Comparison of ENCODE assay signal across 2 cellular contexts in the genomic region with DNA sequence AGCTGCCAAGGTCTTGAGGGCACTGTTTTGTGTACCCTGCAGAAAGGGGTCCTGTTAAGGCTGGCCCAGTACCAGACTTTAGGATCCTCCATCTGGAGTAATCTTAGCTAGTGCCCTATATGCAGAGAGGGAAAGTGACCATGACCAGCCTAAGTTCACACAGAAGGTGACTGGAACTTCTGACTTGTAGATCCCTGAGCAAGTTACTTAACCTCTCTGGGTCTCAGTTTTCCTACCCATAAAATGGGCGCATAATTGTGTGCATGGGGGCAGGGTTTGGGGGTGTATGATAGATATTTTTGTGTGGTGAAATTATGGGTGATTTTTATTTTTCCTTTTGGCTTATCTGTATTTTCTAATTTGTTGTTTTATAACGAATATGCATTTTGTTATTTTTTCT.
TF ChIP-seq lines count a peak whose summit lies in the region.

No MANE protein-coding gene starts in this region.

TF ChIP-seq in IMR-90, 13 proteins besides CTCF, POLR2A, EP300 and RAD21:
- TF ChIP-seq SMC3 (IDR thresholded peaks at IDR 0.05; ENCODE audit: low read depth, low read length) (no peak), RFX5 (IDR thresholded peaks at IDR 0.05; ENCODE audit: low read depth, low read length) (no peak), CHD1 (IDR thresholded peaks at IDR 0.05; ENCODE audit: low read depth, low read length) (no peak), MXI1 (IDR thresholded peaks at IDR 0.05; ENCODE audit: borderline replicate concordance, low read depth, low read length) (no peak), RCOR1 (IDR thresholded peaks at IDR 0.05; ENCODE audit: insufficient replicate concordance, low read length) (no peak)

TF ChIP-seq in WTC11, 78 proteins besides CTCF, POLR2A, EP300 and RAD21:
- TF ChIP-seq SOX15 (CRISPR knock-in tag; IDR thresholded peaks at IDR 0.05), result no peak
- peak; percentile 57; the same call in 1 of the 2 replicates for TF ChIP-seq GTF2I (CRISPR knock-in tag; conservative IDR thresholded peaks at IDR 0.05)
- no peak for TF ChIP-seq TEAD1 (CRISPR knock-in tag; IDR thresholded peaks at IDR 0.05)
